11 cellular contexts compared by ENCODE assay signal in genomic region chr3:48426401-48426909, GRCh38. TPM values are rescaled to one million over a fixed set of nuclear protein-coding genes. Genes with fewer than 3 reads are reported as not detected.
DNase-seq lines count a peak whose midpoint lies in the region; ATAC-seq, FAIRE-seq and TF ChIP-seq lines count a peak whose summit lies in the region.
"Had no signal": no experiment of that assay in that cellular context is flagged by ENCODE, and none has a peak within 500 bp of the region (broad histone marks: within the 10 kb centered on the region; RNA-seq: fewer than 3 reads in every experiment).

No MANE protein-coding gene starts in this region.

- H3K4me3 ChIP-seq in muscle layer of duodenum (ENCODE audit: low read depth in 1 of 2, low read length in 2 of 2) (peak overlapping the region; percentile 34 to 55), thoracic aorta (peak overlapping the region; percentile 88)

- DNase-seq in anterior cingulate cortex (lab: John Stamatoyannopoulos, UW): peak in 56 of 58 donors; percentile 24 to 97 (median 87)
- DNase-seq in globus pallidus (ENCODE audit: low spot score): peak; percentile 98
- DNase-seq in thoracic aorta (ENCODE audit: low spot score): no peak
- DNase-seq in NOMO-1 treated with dmso at 0.1 percent for 144 hours (lab: John Stamatoyannopoulos, UW; ENCODE audit: unreplicated experiment): no peak
- DNase-seq in GM19239 (ENCODE audit: insufficient read length, low spot score): no peak
- no peak for DNase-seq in NCI-H446 (lab: John Stamatoyannopoulos, UW)
- no peak for DNase-seq in retina
- DNase-seq: activated CD8-positive, alpha-beta T cell treated with anti-CD3 and anti-CD28 coated beads for 36 hours; activated naive CD8-positive, alpha-beta T cell treated with anti-CD3 and anti-CD28 coated beads, Interleukin-2, amount 50 U/mL, for 24 hours had no signal

- H3K36me3 ChIP-seq in muscle layer of duodenum (ENCODE audit: control insufficient read depth in 1 of 2, insufficient read depth in 2 of 2, low read length in 2 of 2) (peaks cover 0 to 5% of the 10 kb centered on the region in 2 donors), thoracic aorta (peaks cover 8% of the 10 kb centered on the region)

- H3K27me3 ChIP-seq in muscle layer of duodenum (ENCODE audit: low read depth, low read length): no peaks in the 10 kb centered on the region
- no peaks in the 10 kb centered on the region for H3K27me3 ChIP-seq in thoracic aorta (replicated peaks; ENCODE audit: insufficient read depth)

- H3K27ac ChIP-seq in muscle layer of duodenum (ENCODE audit: low read length) (peak overlapping the region; percentile 84), thoracic aorta (peak overlapping the region; percentile 93 to 96)

- H3K9me3 ChIP-seq in muscle layer of duodenum (ENCODE audit: control insufficient read depth in 1 of 2, low read length in 2 of 2) (no peaks in the 10 kb centered on the region), thoracic aorta (no peaks in the 10 kb centered on the region)

- no peak for TF ChIP-seq CTCF in thoracic aorta (IDR thresholded peaks at IDR 0.05)

- no peak for ATAC-seq in thoracic aorta (ENCODE audit: insufficient number of reproducible peaks, low FRiP score, low read depth)
- ATAC-seq: activated CD8-positive, alpha-beta T cell treated with anti-CD3 and anti-CD28 coated beads for 36 hours; activated naive CD8-positive, alpha-beta T cell treated with anti-CD3 and anti-CD28 coated beads, Interleukin-2, amount 50 U/mL, for 24 hours had no signal

- H3K4me1 ChIP-seq in muscle layer of duodenum (ENCODE audit: control insufficient read depth in 1 of 2, insufficient read depth in 2 of 2, low read length in 2 of 2): peaks cover 24 to 72% of the 10 kb centered on the region in 2 donors
- peaks cover 40 to 81% of the 10 kb centered on the region in 2 donors for H3K4me1 ChIP-seq in thoracic aorta (ENCODE audit: control insufficient read depth in 1 of 2, low read depth in 2 of 2)

- FAIRE-seq in GM19239 (lab: Jason Lieb, UNC): no peak

RNA-seq across cellular contexts. Expression of gene PLXNB1, which starts 3.4 kb away (rescaled TPM):
- 100 to 1,000 TPM; 177 to 210 TPM for total RNA-seq in thoracic aorta

RNA-seq across cellular contexts. Expression of gene CCDC51, which starts 13.5 kb away (rescaled TPM):
- 10 to 100 TPM in 1 of 2 donors, 1 to 10 TPM in 1; 5.9 to 15.2 TPM for total RNA-seq in thoracic aorta

RNA-seq across cellular contexts. Expression of gene TMA7, which starts 13.6 kb away (rescaled TPM):
- total RNA-seq in thoracic aorta: 100 to 1,000 TPM; 112 to 164 TPM

RNA-seq across cellular contexts. Expression of gene ATRIP, which starts 20.1 kb away (rescaled TPM):
- total RNA-seq in thoracic aorta: 1 to 10 TPM; 4.0 to 8.3 TPM

RNA-seq across cellular contexts. Expression of gene FBXW12, which starts 54.4 kb away (rescaled TPM):
- total RNA-seq in thoracic aorta: not detected
- total RNA-seq: activated CD8-positive, alpha-beta T cell treated with anti-CD3 and anti-CD28 coated beads for 36 hours; posterior vena cava had no signal

Comparison
In these comparisons a context has a peak if more than half of its experiments do, and no peak if none do; other contexts are left out.
1. DNase-seq: peak in anterior cingulate cortex (56 of 58) and globus pallidus (single experiment); none in thoracic aorta (single experiment), NOMO-1 treated with dmso at 0.1 percent for 144 hours (single experiment), GM19239 (single experiment), NCI-H446 (0 of 2) and retina (single experiment).